In genomic region chr4:30434656-30435055, GRCh38 we compare ENCODE assay signal across 18 cellular contexts.
DNase-seq lines count a peak whose midpoint lies in the region; ATAC-seq and TF ChIP-seq lines count a peak whose summit lies in the region.
"Had no signal": no experiment of that assay in that cellular context is flagged by ENCODE, and none has a peak within 500 bp of the region (broad histone marks: within the 10 kb centered on the region; RNA-seq: fewer than 3 reads in every experiment).

No MANE protein-coding gene starts in this region.

- TF ChIP-seq RAD21 in neural cell (conservative IDR thresholded peaks at IDR 0.05), result no peak

- H3K27ac ChIP-seq in ACC112 (ENCODE audit: low read depth, low read length) (no peak overlapping the region), neural cell (ENCODE audit: low read length) (peak overlapping the region; percentile 75)
- H3K27ac ChIP-seq: GM23248 had no signal

- peak; percentile 80 for TF ChIP-seq EP300 in neural cell (conservative IDR thresholded peaks at IDR 0.05; ENCODE audit: poor library complexity, severe bottlenecking)

- H3K36me3 ChIP-seq in ACC112 (ENCODE audit: insufficient read depth, low read length), result no peaks in the 10 kb centered on the region
- no peaks in the 10 kb centered on the region for H3K36me3 ChIP-seq in neural cell (ENCODE audit: insufficient read depth, low read length)
- H3K36me3 ChIP-seq: BE2C had no signal

- CTCF ChIA-PET in Calu3 (lab: Charles Lee), result no interaction called here

- H3K9me2 ChIP-seq in neural cell (ENCODE audit: insufficient read depth, low read length), result no peaks in the 10 kb centered on the region

- H3K27me3 Mint-ChIP-seq in Calu3 (ENCODE audit: unreplicated experiment), result no peaks in the 10 kb centered on the region
- H3K27me3 Mint-ChIP-seq: CD4-positive, CD25-positive, alpha-beta regulatory T cell; CD8-positive, alpha-beta memory T cell had no signal

- peak overlapping the region; percentile 57 for H3K4me3 ChIP-seq in ACC112 (ENCODE audit: low read depth, low read length)
- H3K4me3 ChIP-seq in neural cell (ENCODE audit: low read length), result peak overlapping the region; percentile 24
- H3K4me3 ChIP-seq: GM23248 had no signal

- H3K4me2 ChIP-seq in neural cell (ENCODE audit: low read length), result no peak overlapping the region

- no peaks in the 10 kb centered on the region for H3K4me1 Mint-ChIP-seq in Calu3 (ENCODE audit: low read depth, unreplicated experiment)
- H3K4me1 Mint-ChIP-seq: CD4-positive, CD25-positive, alpha-beta regulatory T cell; CD8-positive, alpha-beta memory T cell had no signal

- H2AFZ ChIP-seq in ACC112 (ENCODE audit: low read length, unreplicated experiment) (no peak overlapping the region), neural cell (ENCODE audit: low read depth, low read length) (no peak overlapping the region)
- H2AFZ ChIP-seq: GM23248 had no signal

- peaks cover 4% of the 10 kb centered on the region for H3F3A ChIP-seq in neural cell (ENCODE audit: insufficient read depth, low read length, poor library complexity, severe bottlenecking)

- peaks cover 8% of the 10 kb centered on the region for H3K4me1 ChIP-seq in ACC112 (ENCODE audit: control insufficient read depth, insufficient read depth, low read length, unreplicated experiment)
- H3K4me1 ChIP-seq: BE2C had no signal

- H3K79me2 ChIP-seq in ACC112 (ENCODE audit: control insufficient read depth, insufficient read depth, low read length, unreplicated experiment), result no peaks in the 10 kb centered on the region
- H3K79me2 ChIP-seq in neural cell (replicated peaks; ENCODE audit: insufficient read depth, low read length), result no peaks in the 10 kb centered on the region

- no peak overlapping the region for H3K27ac Mint-ChIP-seq in Calu3 (ENCODE audit: unreplicated experiment)
- H3K27ac Mint-ChIP-seq: CD4-positive, CD25-positive, alpha-beta regulatory T cell; CD8-positive, alpha-beta memory T cell; HFFc6 had no signal

- TF ChIP-seq CTCF in neural cell (IDR thresholded peaks at IDR 0.05; ENCODE audit: poor library complexity, severe bottlenecking) (no peak), Calu3 (IDR thresholded peaks at IDR 0.05; ENCODE audit: unreplicated experiment) (no peak)

- H3K9ac ChIP-seq in neural cell (ENCODE audit: low read length), result no peak overlapping the region
- H3K9ac ChIP-seq: GM23248 had no signal

- no peaks in the 10 kb centered on the region for H3K9me3 ChIP-seq in neural cell (ENCODE audit: low read length)
- H3K9me3 ChIP-seq: BE2C had no signal

- no peak overlapping the region for H3K4me3 Mint-ChIP-seq in Calu3 (ENCODE audit: low read depth, unreplicated experiment)
- H3K4me3 Mint-ChIP-seq: CD4-positive, CD25-positive, alpha-beta regulatory T cell; CD8-positive, alpha-beta memory T cell; HFFc6 had no signal

- DNase-seq in ELR (ENCODE audit: low read depth) (peak; percentile 8), HT1080 (ENCODE audit: low read depth) (peak; percentile 7), DMS53 treated with DMSO at 0.1 percent for 48 hours (lab: John Stamatoyannopoulos, UW; ENCODE audit: unreplicated experiment) (no peak), Calu3 (no peak)
- DNase-seq: ACHN; BE2C; C1 segment of cervical spinal cord; CD4-positive, CD25-positive, alpha-beta regulatory T cell; CD8-positive, alpha-beta memory T cell; COR-L47; DMS79; GM23248; HCEC 1CT; HFFc6; KG1 had no signal

- intact Hi-C loops in Calu3 (cut with micrococcal nuclease; ENCODE audit: unreplicated experiment), result no loop called here

- no TSS peak for BruUV-seq in Calu3 (replicated peaks; lab: Mats Ljungman, UMichigan)

- no peaks in the 10 kb centered on the region for H4K20me1 ChIP-seq in neural cell (ENCODE audit: insufficient read depth)

- peaks cover 6% of the 10 kb centered on the region for H3K9me3 Mint-ChIP-seq in Calu3 (ENCODE audit: low read depth, unreplicated experiment)

- H3K36me3 Mint-ChIP-seq in Calu3 (ENCODE audit: insufficient read depth, unreplicated experiment), result no peaks in the 10 kb centered on the region
- H3K36me3 Mint-ChIP-seq: CD4-positive, CD25-positive, alpha-beta regulatory T cell; CD8-positive, alpha-beta memory T cell had no signal

- no peak for ATAC-seq in HG02973 (IDR thresholded peaks at IDR 0.05; ENCODE audit: unreplicated experiment)

- no peaks in the 10 kb centered on the region for H3K27me3 ChIP-seq in ACC112 (ENCODE audit: insufficient read depth, low read length)
- H3K27me3 ChIP-seq in neural cell (ENCODE audit: insufficient read depth, low read depth, low read length), result no peaks in the 10 kb centered on the region
- H3K27me3 ChIP-seq: BE2C had no signal

TF ChIP-seq in neural cell, 6 proteins besides CTCF, POLR2A, EP300 and RAD21:
- TF ChIP-seq POLR2AphosphoS5 (IDR thresholded peaks at IDR 0.05) (peak; percentile 49), EZH2 (IDR thresholded peaks at IDR 0.05; ENCODE audit: borderline replicate concordance, insufficient read depth, low read length, poor library complexity, severe bottlenecking) (no peak), REST (IDR thresholded peaks at IDR 0.05; ENCODE audit: borderline replicate concordance) (peak; percentile 91), SMC3 (conservative IDR thresholded peaks at IDR 0.05; ENCODE audit: poor library complexity) (no peak)

Comparison
In these comparisons a context has a peak if more than half of its experiments do, and no peak if none do; other contexts are left out.
1. DNase-seq: peak in ELR (single experiment) and HT1080 (single experiment); none in DMS53 treated with DMSO at 0.1 percent for 48 hours (single experiment) and Calu3 (single experiment).